ENCODE assay signal across 8 cellular contexts in the genomic region with DNA sequence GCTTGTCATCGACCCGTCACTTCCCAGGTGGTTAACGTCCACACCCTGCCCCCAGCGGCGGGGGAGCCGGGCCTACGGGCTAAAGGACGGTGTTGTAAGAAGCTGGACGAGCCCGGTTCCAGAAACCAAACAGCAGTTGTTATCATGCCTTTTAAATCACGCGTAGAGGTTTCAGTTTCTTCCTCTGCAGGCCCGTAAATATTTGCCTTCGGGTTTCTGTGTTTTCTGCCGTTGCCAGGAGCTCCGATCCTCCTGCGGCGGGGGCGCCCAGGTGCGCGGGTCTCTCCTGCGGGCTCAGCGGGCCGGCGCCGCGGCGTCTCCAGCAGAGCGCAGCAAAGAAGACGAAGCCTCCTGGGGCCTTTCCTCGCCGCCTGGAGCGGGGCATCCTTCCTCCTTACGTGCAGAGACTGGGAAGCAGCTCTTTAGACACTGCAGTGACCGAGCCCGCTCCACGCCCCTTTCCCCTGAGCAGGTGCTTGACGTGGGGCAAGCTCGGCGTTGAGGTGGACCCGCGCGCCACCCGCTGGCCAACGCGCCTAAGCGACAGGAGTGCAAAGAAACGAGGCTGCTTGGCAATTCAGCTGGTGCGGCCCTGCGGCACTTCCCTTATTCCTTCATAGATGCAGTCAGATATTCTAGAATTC. TPM values are rescaled to one million over a fixed set of nuclear protein-coding genes. Genes with fewer than 3 reads are reported as not detected.
DNase-seq lines count a peak whose midpoint lies in the region; ATAC-seq, FAIRE-seq and TF ChIP-seq lines count a peak whose summit lies in the region.

No MANE protein-coding gene starts in this region.

- H3K4me3 ChIP-seq in PC-9 = peak overlapping the region; percentile 65; the same call in 1 of the 2 replicates
- peak overlapping the region; percentile 40 to 64 (median 53) for H3K4me3 ChIP-seq in fibroblast of lung (replicated peaks in 1 of 4; ENCODE audit: control extremely low read depth in 1 of 4, insufficient read depth in 1 of 4, low read depth in 3 of 4, low read length in 4 of 4)
- peak overlapping the region; percentile 58 for H3K4me3 ChIP-seq in naive thymus-derived CD4-positive, alpha-beta T cell (ENCODE audit: low read length)

- CTCF ChIA-PET in PC-9 (lab: Charles Lee) = interaction anchor here (0.5 to 1.9 kb wide), 26 partner anchors 11 to 830 kb away, joined by 3 to 31 read pairs (median 5); a partner anchor contains a TSS
- CTCF ChIA-PET in naive thymus-derived CD4-positive, alpha-beta T cell (lab: Charles Lee) = interaction anchor here (0.5 to 4.3 kb wide), 17 partner anchors 10 to 832 kb away, joined by 3 to 44 read pairs (median 4); no protein-coding TSS in a partner anchor

- H3K27ac ChIP-seq in PC-9 = peak overlapping the region; percentile 55
- H3K27ac ChIP-seq in fibroblast of lung (ENCODE audit: insufficient read depth, low read length) = no peak overlapping the region
- no peak overlapping the region for H3K27ac ChIP-seq in naive thymus-derived CD4-positive, alpha-beta T cell (ENCODE audit: low read depth, low read length)

- peak overlapping the region; percentile 20 to 78 (median 73) for H3K27ac Mint-ChIP-seq in IgD-negative memory B cell
- H3K27ac Mint-ChIP-seq in naive thymus-derived CD4-positive, alpha-beta T cell = peak overlapping the region in 3 of 9 donors; percentile 70 to 83 (median 70)
- H3K27ac Mint-ChIP-seq in stimulated activated effector memory CD8-positive, alpha-beta T cell treated with anti-CD3 and anti-CD28 coated beads, Interleukin-12 subunit alpha, Interleukin-12 subunit beta, amount 100 ng/mL, for 72 hours = no peak overlapping the region

- H3K79me2 ChIP-seq in PC-9 (ENCODE audit: low read depth) = no peaks in the 10 kb centered on the region
- H3K79me2 ChIP-seq in fibroblast of lung (ENCODE audit: control insufficient read depth, insufficient read depth, low read length) = no peaks in the 10 kb centered on the region

- H3K27me3 ChIP-seq in PC-9 (ENCODE audit: insufficient read depth, low read depth) = no peaks in the 10 kb centered on the region
- H3K27me3 ChIP-seq in fibroblast of lung (ENCODE audit: control insufficient read depth, insufficient read depth, low read length) = peaks cover 4% of the 10 kb centered on the region
- H3K27me3 ChIP-seq in naive thymus-derived CD4-positive, alpha-beta T cell (ENCODE audit: control insufficient read depth in 2 of 2, insufficient read depth in 2 of 2, low read length in 2 of 2) = peaks cover 0 to 5% of the 10 kb centered on the region in 2 donors

- peak overlapping the region; percentile 85 for H2AFZ ChIP-seq in PC-9
- H2AFZ ChIP-seq in fibroblast of lung (ENCODE audit: low read length) = peak overlapping the region; percentile 52

- H3K9ac ChIP-seq in fibroblast of lung (ENCODE audit: insufficient read depth, low read length) = no peak overlapping the region

- H3K36me3 ChIP-seq in PC-9 (ENCODE audit: low read depth) (no peaks in the 10 kb centered on the region), fibroblast of lung (ENCODE audit: control insufficient read depth, insufficient read depth, low read length) (no peaks in the 10 kb centered on the region)
- no peaks in the 10 kb centered on the region for H3K36me3 ChIP-seq in naive thymus-derived CD4-positive, alpha-beta T cell (ENCODE audit: control insufficient read depth in 2 of 3, insufficient read depth in 3 of 3, low read length in 3 of 3)

- H4K20me1 ChIP-seq in PC-9 (ENCODE audit: insufficient read depth) (no peaks in the 10 kb centered on the region), fibroblast of lung (ENCODE audit: control insufficient read depth, extremely low read depth, insufficient read depth, low read length) (no peaks in the 10 kb centered on the region)

- BruUV-seq in PC-9 (replicated peaks; lab: Mats Ljungman, UMichigan) = TSS peak; percentile 83

- H3K4me1 Mint-ChIP-seq in IgD-negative memory B cell = peaks cover 0 to 5% (median 4%) of the 10 kb centered on the region in 3 donors
- H3K4me1 Mint-ChIP-seq in naive thymus-derived CD4-positive, alpha-beta T cell = peaks cover 0 to 3% (median 0%) of the 10 kb centered on the region in 7 donors
- H3K4me1 Mint-ChIP-seq in stimulated activated effector memory CD8-positive, alpha-beta T cell treated with anti-CD3 and anti-CD28 coated beads, Interleukin-12 subunit alpha, Interleukin-12 subunit beta, amount 100 ng/mL, for 72 hours = no peaks in the 10 kb centered on the region

- no peaks in the 10 kb centered on the region for H3K9me2 ChIP-seq in PC-9 (ENCODE audit: insufficient read depth)

- FAIRE-seq in D721Med (lab: Jason Lieb, UNC) = no peak

- peaks cover 2% of the 10 kb centered on the region for H3K27me3 Mint-ChIP-seq in IgD-negative memory B cell
- H3K27me3 Mint-ChIP-seq in naive thymus-derived CD4-positive, alpha-beta T cell = peaks cover 24 to 70% (median 34%) of the 10 kb centered on the region in 5 donors

- TF ChIP-seq CTCF in D721Med (IDR thresholded peaks at IDR 0.05; ENCODE audit: insufficient read depth, missing control alignments) (peak; percentile 84), PC-9 (conservative IDR thresholded peaks at IDR 0.05) (peak; percentile 90), fibroblast of lung (conservative IDR thresholded peaks at IDR 0.05 in 1 of 2, IDR thresholded peaks at IDR 0.05 in 1 of 2; ENCODE audit: low read depth in 1 of 2, low read length in 2 of 2) (peak; percentile 68 to 69)

- POLR2A ChIA-PET in PC-9 (lab: Charles Lee; ENCODE audit: unreplicated experiment) = interaction anchor here (0.5 to 0.7 kb wide), 4 partner anchors 237 to 700 kb away, joined by 3 to 9 read pairs (median 4); no protein-coding TSS in a partner anchor
- POLR2A ChIA-PET in naive thymus-derived CD4-positive, alpha-beta T cell (lab: Charles Lee) = no interaction called here

- DNase-seq in D721Med (ENCODE audit: insufficient read length, low spot score) (peak; percentile 62), PC-9 (peak; percentile 85 to 94), fibroblast of lung (ENCODE audit: low read depth in 2 of 2) (peak; percentile 57 to 60)
- DNase-seq in activated T-cell treated with anti-CD3 and anti-CD28 coated beads, Interleukin-2, amount 50 U/mL, for 48 hours = peak; percentile 79 to 84
- DNase-seq in naive thymus-derived CD4-positive, alpha-beta T cell = peak; percentile 56 to 73 (median 69)
- DNase-seq in stimulated activated effector memory CD8-positive, alpha-beta T cell treated with anti-CD3 and anti-CD28 coated beads, Interleukin-12 subunit alpha, Interleukin-12 subunit beta, amount 100 ng/mL, for 72 hours (ENCODE audit: low spot score in 2 of 2) = peak; percentile 53 to 76

- H3K4me1 ChIP-seq in PC-9 (replicated peaks; ENCODE audit: insufficient read depth) = peaks cover 13% of the 10 kb centered on the region
- H3K4me1 ChIP-seq in fibroblast of lung (ENCODE audit: control insufficient read depth, extremely low read depth, insufficient read depth, low read length) = no peaks in the 10 kb centered on the region
- H3K4me1 ChIP-seq in naive thymus-derived CD4-positive, alpha-beta T cell (ENCODE audit: control insufficient read depth in 2 of 2, insufficient read depth in 2 of 2, low read length in 2 of 2) = peaks cover 0 to 6% of the 10 kb centered on the region in 2 donors

- intact Hi-C loops in PC-9 (cut with micrococcal nuclease; ENCODE audit: unreplicated experiment) = loop anchor here (1.0 to 2.0 kb wide), 10 partner anchors 71 to 830 kb away; a partner anchor contains a TSS
- intact Hi-C loops in naive thymus-derived CD4-positive, alpha-beta T cell (cut with micrococcal nuclease) = loop anchor here (1.0 to 2.0 kb wide), 7 partner anchors 470 to 831 kb away; no protein-coding TSS in a partner anchor

- no peaks in the 10 kb centered on the region for H3K9me3 Mint-ChIP-seq in IgD-negative memory B cell
- peaks cover 0 to 9% (median 3%) of the 10 kb centered on the region in 11 donors for H3K9me3 Mint-ChIP-seq in naive thymus-derived CD4-positive, alpha-beta T cell
- H3K9me3 Mint-ChIP-seq in stimulated activated effector memory CD8-positive, alpha-beta T cell treated with anti-CD3 and anti-CD28 coated beads, Interleukin-12 subunit alpha, Interleukin-12 subunit beta, amount 100 ng/mL, for 72 hours = no peaks in the 10 kb centered on the region

- peaks cover 10% of the 10 kb centered on the region for H3F3A ChIP-seq in PC-9 (ENCODE audit: insufficient read depth, low read depth)

- H3K9me3 ChIP-seq in PC-9 (ENCODE audit: insufficient read depth, low read depth) (no peaks in the 10 kb centered on the region), fibroblast of lung (ENCODE audit: control insufficient read depth, insufficient read depth, low read depth, low read length) (no peaks in the 10 kb centered on the region)
- no peaks in the 10 kb centered on the region for H3K9me3 ChIP-seq in naive thymus-derived CD4-positive, alpha-beta T cell (ENCODE audit: control insufficient read depth in 2 of 3, low read length in 3 of 3)

- peak overlapping the region; percentile 70 to 89 (median 80) for H3K4me3 Mint-ChIP-seq in IgD-negative memory B cell
- H3K4me3 Mint-ChIP-seq in naive thymus-derived CD4-positive, alpha-beta T cell = peak overlapping the region; percentile 55 to 78 (median 66)
- H3K4me3 Mint-ChIP-seq in stimulated activated effector memory CD8-positive, alpha-beta T cell treated with anti-CD3 and anti-CD28 coated beads, Interleukin-12 subunit alpha, Interleukin-12 subunit beta, amount 100 ng/mL, for 72 hours = peak overlapping the region; percentile 42

- no peaks in the 10 kb centered on the region for H3K36me3 Mint-ChIP-seq in IgD-negative memory B cell
- H3K36me3 Mint-ChIP-seq in naive thymus-derived CD4-positive, alpha-beta T cell = peaks cover 0 to 6% (median 0%) of the 10 kb centered on the region in 5 donors
- no peaks in the 10 kb centered on the region for H3K36me3 Mint-ChIP-seq in stimulated activated effector memory CD8-positive, alpha-beta T cell treated with anti-CD3 and anti-CD28 coated beads, Interleukin-12 subunit alpha, Interleukin-12 subunit beta, amount 100 ng/mL, for 72 hours

- peak; percentile 95 for ATAC-seq in GM21529 (IDR thresholded peaks at IDR 0.05; ENCODE audit: unreplicated experiment)
- peak; percentile 92 for ATAC-seq in naive thymus-derived CD4-positive, alpha-beta T cell
- peak; percentile 91 for ATAC-seq in stimulated activated effector memory CD8-positive, alpha-beta T cell treated with anti-CD3 and anti-CD28 coated beads, Interleukin-12 subunit alpha, Interleukin-12 subunit beta, amount 100 ng/mL, for 72 hours

- H3K4me2 ChIP-seq in PC-9 = peak overlapping the region; percentile 84
- H3K4me2 ChIP-seq in fibroblast of lung (ENCODE audit: extremely low read depth, insufficient read depth, low read length) = peak overlapping the region; percentile 79

RNA-seq across cellular contexts. Expression of a gene that starts 21.8 kb away (rescaled TPM):
- polyA plus RNA-seq in IgD-negative memory B cell (80.0 TPM), fibroblast of lung (63.7 and 68.3 TPM in 2 replicates)
- total RNA-seq in PC-9 (2021) (54.8 and 68.5 TPM in 2 replicates), fibroblast of lung (39.5 and 41.6 TPM in 2 replicates)
- polyA plus RNA-seq in fibroblast of lung (2012) = 55.9 and 67.3 TPM in 2 replicates
- 38.8 and 43.5 TPM in 2 replicates for polyA minus RNA-seq in fibroblast of lung (ENCODE audit: low replicate concordance)
- total RNA-seq in naive thymus-derived CD4-positive, alpha-beta T cell = 10 to 100 TPM; 24.3 to 56.5 (median 41.7) TPM
- polyA plus RNA-seq in naive thymus-derived CD4-positive, alpha-beta T cell = 10 to 100 TPM; 78.2 to 86.4 TPM
